Comparison of ENCODE assay signal across 9 cellular contexts in genomic region chr5:36606052-36606436, GRCh38. TPM values are rescaled to one million over a fixed set of nuclear protein-coding genes. Genes with fewer than 3 reads are reported as not detected.
A peak's percentile ranks its signal among the peaks of the same experiment; 100 is the strongest.
DNase-seq lines count a peak whose midpoint lies in the region; ATAC-seq and TF ChIP-seq lines count a peak whose summit lies in the region.
"Had no signal": no experiment of that assay in that cellular context is flagged by ENCODE, and none has a peak within 500 bp of the region (broad histone marks: within the 10 kb centered on the region; RNA-seq: fewer than 3 reads in every experiment).

No MANE protein-coding gene starts in this region.

- H3K27ac ChIP-seq in ACC112 (ENCODE audit: low read depth, low read length), result peak overlapping the region; percentile 69
- no peak overlapping the region for H3K27ac ChIP-seq in HUES64 (ENCODE audit: low read depth, low read length)
- H3K27ac ChIP-seq in muscle layer of duodenum (ENCODE audit: low read length), result no peak overlapping the region

- WGBS in HUES64, result 33% methylated on average over 11 of the region's 11 CpGs

- peak overlapping the region; percentile 86 for H3K4me3 ChIP-seq in ACC112 (ENCODE audit: low read depth, low read length)
- H3K4me3 ChIP-seq in HUES64 (ENCODE audit: low read length), result peak overlapping the region; percentile 84
- peak overlapping the region; percentile 64 for H3K4me3 ChIP-seq in choroid plexus epithelial cell (ENCODE audit: low read depth, low read length)
- H3K4me3 ChIP-seq in muscle layer of duodenum (ENCODE audit: low read depth in 1 of 2, low read length in 2 of 2), result peak overlapping the region; percentile 71 to 88
- no peak overlapping the region for H3K4me3 ChIP-seq in mucosa of descending colon

- H3K9me3 ChIP-seq in HUES64 (ENCODE audit: insufficient read depth, low read depth, low read length) (no peaks in the 10 kb centered on the region), muscle layer of duodenum (ENCODE audit: control insufficient read depth in 1 of 2, low read length in 2 of 2) (no peaks in the 10 kb centered on the region), mucosa of descending colon (no peaks in the 10 kb centered on the region)

- peak overlapping the region; percentile 83 for H3K9ac ChIP-seq in HUES64 (ENCODE audit: low read depth, low read length)

- peak overlapping the region; percentile 66 for H2AFZ ChIP-seq in ACC112 (ENCODE audit: low read length, unreplicated experiment)

- H3K27me3 ChIP-seq in ACC112 (ENCODE audit: insufficient read depth, low read length) (no peaks in the 10 kb centered on the region), HUES64 (ENCODE audit: insufficient read depth, low read length) (no peaks in the 10 kb centered on the region), muscle layer of duodenum (ENCODE audit: low read depth, low read length) (no peaks in the 10 kb centered on the region)

- intact Hi-C loops in mucosa of descending colon (cut with DNase I, micrococcal nuclease), result no loop called here

- no peak for ATAC-seq in mucosa of descending colon
- no peak for ATAC-seq in HG03196 (IDR thresholded peaks at IDR 0.05; ENCODE audit: unreplicated experiment)
- ATAC-seq in HG02678 (IDR thresholded peaks at IDR 0.05; ENCODE audit: unreplicated experiment), result no peak

- H3K79me2 ChIP-seq in ACC112 (ENCODE audit: control insufficient read depth, insufficient read depth, low read length, unreplicated experiment), result peaks cover 5% of the 10 kb centered on the region

- TF ChIP-seq CTCF in choroid plexus epithelial cell (conservative IDR thresholded peaks at IDR 0.05; ENCODE audit: low read depth, low read length), result no peak
- TF ChIP-seq CTCF in mucosa of descending colon (IDR thresholded peaks at IDR 0.05), result no peak

- H3K36me3 ChIP-seq in ACC112 (ENCODE audit: insufficient read depth, low read length) (peaks cover 3% of the 10 kb centered on the region; the same call in 1 of the 2 replicates), HUES64 (ENCODE audit: insufficient read depth, low read length) (peaks cover 26% of the 10 kb centered on the region), muscle layer of duodenum (ENCODE audit: control insufficient read depth in 1 of 2, insufficient read depth in 2 of 2, low read length in 2 of 2) (no peaks in the 10 kb centered on the region), mucosa of descending colon (ENCODE audit: low read depth) (no peaks in the 10 kb centered on the region)

- H3K4me1 ChIP-seq in ACC112 (ENCODE audit: control insufficient read depth, insufficient read depth, low read length, unreplicated experiment), result peaks cover 14% of the 10 kb centered on the region
- H3K4me1 ChIP-seq in HUES64 (ENCODE audit: insufficient read depth, low read length), result peaks cover 56% of the 10 kb centered on the region
- peaks cover 0 to 10% of the 10 kb centered on the region in 2 donors for H3K4me1 ChIP-seq in muscle layer of duodenum (ENCODE audit: control insufficient read depth in 1 of 2, insufficient read depth in 2 of 2, low read length in 2 of 2)
- peaks cover 7% of the 10 kb centered on the region for H3K4me1 ChIP-seq in mucosa of descending colon (ENCODE audit: low read depth)

- peak; percentile 10 for DNase-seq in choroid plexus epithelial cell (ENCODE audit: low read depth)
- DNase-seq in mucosa of descending colon, result no peak
- DNase-seq in COR-L47 (lab: John Stamatoyannopoulos, UW), result no peak
- DNase-seq: SHP77 treated with DMSO at 0.1 percent for 48 hours had no signal

RNA-seq across cellular contexts. Expression of gene SLC1A3, which starts 0.4 kb away (rescaled TPM):
- polyA plus RNA-seq in HUES64 (2013, experiment 1 of 2), result 16.2 TPM
- polyA plus RNA-seq in HUES64 (2013, experiment 2 of 2), result 13.7 TPM
- total RNA-seq in mucosa of descending colon, result 10 to 100 TPM in 1 of 3 donors, 1 to 10 TPM in 1, under 1 TPM in 1; 0.67 to 10.2 (median 7.9) TPM
